In genomic region chr15:74127255-74127953, GRCh38 we compare ENCODE assay signal across 8 cellular contexts.
DNase-seq lines count a peak whose midpoint lies in the region; ATAC-seq, FAIRE-seq and TF ChIP-seq lines count a peak whose summit lies in the region.

No MANE protein-coding gene starts in this region.

- H3K27ac ChIP-seq in BLaER1 = no peak overlapping the region

- peaks cover 9% of the 10 kb centered on the region for H3K9me3 ChIP-seq in BLaER1

- peaks cover 59% of the 10 kb centered on the region for H3K27me3 ChIP-seq in BLaER1

- peak overlapping the region; percentile 85 for H3K4me2 ChIP-seq in BLaER1

- H4K20me1 ChIP-seq in BLaER1 = peaks cover 43% of the 10 kb centered on the region

- peaks cover 57% of the 10 kb centered on the region for H3K4me1 ChIP-seq in BLaER1

- H3K4me3 ChIP-seq in BLaER1 (peak overlapping the region; percentile 59), cardiac fibroblast (replicated peaks in 1 of 2; ENCODE audit: low read depth in 2 of 2, low read length in 2 of 2) (peak overlapping the region; percentile 40 to 46)

- no peak for FAIRE-seq in H54 (lab: Jason Lieb, UNC)

- no peaks in the 10 kb centered on the region for H3K36me3 ChIP-seq in BLaER1

- no peak for TF ChIP-seq POLR2A in H54 (IDR thresholded peaks at IDR 0.05; ENCODE audit: low read depth, low read length)

- DNase-seq in H54 (ENCODE audit: insufficient read length, low spot score) (peak; percentile 73), NCI-H2196 treated with DMSO at 0.1 percent for 48 hours (lab: John Stamatoyannopoulos, UW; ENCODE audit: unreplicated experiment) (peak; percentile 66), cardiac fibroblast (ENCODE audit: low read depth in 2 of 2) (peak; percentile 85 to 90), islet precursor cell (peak; percentile 97)
- peak; percentile 61 for DNase-seq in activated CD4-positive, CD25-positive, alpha-beta regulatory T cell treated with anti-CD3 and anti-CD28 coated beads, Interleukin-2, amount 50 U/mL, for 16 hours (ENCODE audit: low read depth, low spot score)
- peak; percentile 88 for DNase-seq in stimulated activated CD4-positive, alpha-beta T cell treated with anti-CD3 and anti-CD28 coated beads, Interleukin-12 subunit alpha, Interleukin-12 subunit beta, amount 100 ng/mL, for 4 hours

- H3K9ac ChIP-seq in BLaER1 = no peak overlapping the region

- peak; percentile 96 for TF ChIP-seq CTCF in cardiac fibroblast (IDR thresholded peaks at IDR 0.05; ENCODE audit: low read depth, low read length)

- ATAC-seq in GM21717 (IDR thresholded peaks at IDR 0.05; ENCODE audit: unreplicated experiment) = no peak
